In genomic region chr15:101621961-101622360, GRCh38 we compare ENCODE assay signal across 22 cellular contexts.
"Had no signal": no experiment of that assay in that cellular context is flagged by ENCODE, and none has a peak within 500 bp of the region (broad histone marks: within the 10 kb centered on the region; RNA-seq: fewer than 3 reads in every experiment).

No MANE protein-coding gene starts in this region.

- H3K27me3 Mint-ChIP-seq: activated CD4-positive, alpha-beta T cell treated with anti-CD3 and anti-CD28 coated beads for 36 hours; activated naive CD4-positive, alpha-beta T cell treated with anti-CD3 and anti-CD28 coated beads, Interleukin-2, amount 10 ng/mL, durations not matched to agents 7 days and 5 days; activated naive CD8-positive, alpha-beta T cell treated with anti-CD3 and anti-CD28 coated beads for 36 hours; T-cell had no signal

- DNase-seq: activated CD4-positive, alpha-beta T cell treated with anti-CD3 and anti-CD28 coated beads for 36 hours; activated CD4-positive, alpha-beta T cell treated with anti-CD3 and anti-CD28 coated beads, Interleukin-2, amount 50 U/mL, for 4 hours; activated CD8-positive, alpha-beta T cell treated with anti-CD3 and anti-CD28 coated beads, Interleukin-2, amount 10 ng/mL, durations not matched to agents 7 days and 5 days; activated gamma-delta T cell treated with Interleukin-2 at 50 U/mL for 16 hours; activated naive CD4-positive, alpha-beta T cell treated with anti-CD3 and anti-CD28 coated beads, Interleukin-2, amount 10 ng/mL, durations not matched to agents 7 days and 5 days; activated naive CD8-positive, alpha-beta T cell treated with anti-CD3 and anti-CD28 coated beads for 36 hours; activated T-cell treated with anti-CD3 and anti-CD28 coated beads, Interleukin-2, amount 50 U/mL, for 4 hours; caudate nucleus; KG1; NCI-H1048; NCI-H146; NCI-H187 treated with DMSO at 0.1 percent for 48 hours; NCI-H2081 treated with DMSO at 0.1 percent for 48 hours; NCI-H446; NCI-H524; PC-3; SHP77 treated with DMSO at 0.1 percent for 48 hours; T-cell; T-helper 2 cell; T1000 had no signal

- H3K27ac ChIP-seq: VCaP had no signal

- H3K27ac Mint-ChIP-seq: activated CD4-positive, alpha-beta T cell treated with anti-CD3 and anti-CD28 coated beads for 36 hours; activated CD8-positive, alpha-beta T cell treated with anti-CD3 and anti-CD28 coated beads, Interleukin-2, amount 10 ng/mL, durations not matched to agents 7 days and 5 days; activated naive CD4-positive, alpha-beta T cell treated with anti-CD3 and anti-CD28 coated beads, Interleukin-2, amount 10 ng/mL, durations not matched to agents 7 days and 5 days; activated naive CD8-positive, alpha-beta T cell treated with anti-CD3 and anti-CD28 coated beads for 36 hours; activated T-helper 2 cell treated with anti-CD3 and anti-CD28 coated beads, Interferon-gamma antibody, Interleukin-2, Interleukin-4, amounts not matched to agents 10 μg/mL and 5 μg/mL and 100 μg/mL, durations not matched to agents 14 hours and 24 hours and 36 hours had no signal

- H3K4me3 Mint-ChIP-seq: activated CD4-positive, alpha-beta T cell treated with anti-CD3 and anti-CD28 coated beads for 36 hours; activated CD8-positive, alpha-beta T cell treated with anti-CD3 and anti-CD28 coated beads, Interleukin-2, amount 10 ng/mL, durations not matched to agents 7 days and 5 days; activated naive CD4-positive, alpha-beta T cell treated with anti-CD3 and anti-CD28 coated beads, Interleukin-2, amount 10 ng/mL, durations not matched to agents 7 days and 5 days; activated naive CD8-positive, alpha-beta T cell treated with anti-CD3 and anti-CD28 coated beads for 36 hours; activated T-cell treated with anti-CD3 and anti-CD28 coated beads, Interleukin-2, amount 50 U/mL, for 4 hours; T-cell had no signal

- ATAC-seq: activated CD4-positive, alpha-beta T cell treated with anti-CD3 and anti-CD28 coated beads for 36 hours; activated CD8-positive, alpha-beta T cell treated with anti-CD3 and anti-CD28 coated beads, Interleukin-2, amount 10 ng/mL, durations not matched to agents 7 days and 5 days; activated T-cell treated with anti-CD3 and anti-CD28 coated beads, Interleukin-2, amount 50 U/mL, for 4 hours; PC-3; T-cell had no signal
